In genomic region chr6:107957909-107958688, GRCh38 we compare ENCODE assay signal across 2 cellular contexts.
A peak's percentile ranks its signal among the peaks of the same experiment; 100 is the strongest.
TF ChIP-seq lines count a peak whose summit lies in the region.

Gene SEC63, minus strand, starts transcription at chr6:107958208. Its CDS starts 199 bp downstream, at chr6:107958009.

TF ChIP-seq in IMR-90, 13 proteins besides CTCF, POLR2A, EP300 and RAD21:
- no peak for TF ChIP-seq CEBPB (IDR thresholded peaks at IDR 0.05; ENCODE audit: low read depth, low read length)
- TF ChIP-seq MAZ (IDR thresholded peaks at IDR 0.05; ENCODE audit: borderline replicate concordance, low read depth, low read length) = peak; percentile 89; the same call in 1 of the 2 replicates
- peak; percentile 63; the same call in 1 of the 2 replicates for TF ChIP-seq MXI1 (IDR thresholded peaks at IDR 0.05; ENCODE audit: borderline replicate concordance, low read depth, low read length)
- peak; percentile 29; the same call in 1 of the 2 replicates for TF ChIP-seq BHLHE40 (IDR thresholded peaks at IDR 0.05; ENCODE audit: low read depth, low read length)

TF ChIP-seq in endothelial cell of umbilical vein, 7 proteins besides CTCF, POLR2A, EP300 and RAD21:
- TF ChIP-seq GATA2 (IDR thresholded peaks at IDR 0.05; ENCODE audit: insufficient read depth, insufficient read length, low read depth, low read length) (no peak), EZH2 (IDR thresholded peaks at IDR 0.05; ENCODE audit: borderline replicate concordance, low read depth, low read length, severe bottlenecking) (no peak), POLR2AphosphoS5 (IDR thresholded peaks at IDR 0.05; ENCODE audit: insufficient read depth, low read depth, low read length) (peak; percentile 92), JUN (IDR thresholded peaks at IDR 0.05; ENCODE audit: borderline replicate concordance, insufficient read depth, insufficient read length, low read depth) (no peak), FOS (IDR thresholded peaks at IDR 0.05; ENCODE audit: borderline replicate concordance, insufficient read depth, low read length) (no peak), MYC (IDR thresholded peaks at IDR 0.05; ENCODE audit: low read depth, low read length) (no peak), MAX (IDR thresholded peaks at IDR 0.05; ENCODE audit: insufficient read depth, insufficient read length) (no peak)
TF ChIP-seq in endothelial cell of umbilical vein: peak in this region for 1.
